ENCODE assay signal across 1 cellular context in genomic region chr12:106139422-106140141, GRCh38.
A peak's percentile ranks its signal among the peaks of the same experiment; 100 is the strongest.
TF ChIP-seq lines count a peak whose summit lies in the region.

No MANE protein-coding gene starts in this region.

TF ChIP-seq in A549, 52 proteins besides CTCF, POLR2A, EP300 and RAD21 (continued from another document):
- TF ChIP-seq REST (IDR thresholded peaks at IDR 0.05) (no peak), PBX3 (IDR thresholded peaks at IDR 0.05) (peak; percentile 40; the same call in 1 of the 2 replicates), HMGXB4 (CRISPR knock-in tag; IDR thresholded peaks at IDR 0.05; ENCODE audit: borderline replicate concordance) (0 out of 2 replicates have a peak, but pooled peaks have one; percentile 20), ELK1 (IDR thresholded peaks at IDR 0.05; ENCODE audit: low read depth, low read length) (no peak), HOXB13 (CRISPR knock-in tag; IDR thresholded peaks at IDR 0.05; ENCODE audit: low read depth) (no peak), ATOH8 (CRISPR knock-in tag; IDR thresholded peaks at IDR 0.05; ENCODE audit: low read depth) (no peak), EHF (CRISPR knock-in tag; IDR thresholded peaks at IDR 0.05) (no peak), HES2 (IDR thresholded peaks at IDR 0.05) (no peak), ZC3H11A (IDR thresholded peaks at IDR 0.05) (no peak), RNF2 (IDR thresholded peaks at IDR 0.05; ENCODE audit: borderline replicate concordance, low read depth) (no peak), JUN (IDR thresholded peaks at IDR 0.05) (peak; percentile 51 to 74; a peak in 2 of 5 replicates), CHD4 (IDR thresholded peaks at IDR 0.05; ENCODE audit: borderline replicate concordance) (no peak), TP53 (CRISPR knock-in tag; IDR thresholded peaks at IDR 0.05) (peak; percentile 77), KDM1A (IDR thresholded peaks at IDR 0.05; ENCODE audit: low read depth) (no peak), RCOR1 (IDR thresholded peaks at IDR 0.05; ENCODE audit: low read depth, low read length) (no peak), SMC3 (IDR thresholded peaks at IDR 0.05) (no peak; the same call in 2 of the 3 replicates), HOXA7 (CRISPR knock-in tag; IDR thresholded peaks at IDR 0.05) (peak; percentile 44; the same call in 1 of the 2 replicates), E2F6 (IDR thresholded peaks at IDR 0.05; ENCODE audit: borderline replicate concordance, low read depth) (peak; percentile 33; the same call in 1 of the 2 replicates), CBX2 (IDR thresholded peaks at IDR 0.05; ENCODE audit: borderline replicate concordance, low read depth) (no peak), NFE2L2 (conservative IDR thresholded peaks at IDR 0.05; ENCODE audit: low read length) (no peak), BHLHE40 (IDR thresholded peaks at IDR 0.05; ENCODE audit: low read depth, low read length) (no peak), RFX5 (IDR thresholded peaks at IDR 0.05) (no peak), CEBPB (IDR thresholded peaks at IDR 0.05) (no peak), JUNB (IDR thresholded peaks at IDR 0.05) (peak; percentile 57), GATA3 (IDR thresholded peaks at IDR 0.05; ENCODE audit: borderline replicate concordance) (peak; percentile 42; the same call in 1 of the 2 replicates), KDM5A (IDR thresholded peaks at IDR 0.05) (no peak), FOSB (CRISPR knock-in tag; IDR thresholded peaks at IDR 0.05) (no peak), MAZ (IDR thresholded peaks at IDR 0.05; ENCODE audit: borderline replicate concordance, low read depth, low read length) (no peak), PHF8 (IDR thresholded peaks at IDR 0.05; ENCODE audit: borderline replicate concordance, low read depth) (no peak; the same call in none of the 2 replicates), MAFK (IDR thresholded peaks at IDR 0.05; ENCODE audit: partially characterized antibody) (no peak), HOXB5 (CRISPR knock-in tag; IDR thresholded peaks at IDR 0.05) (no peak), HEYL (CRISPR knock-in tag; IDR thresholded peaks at IDR 0.05) (no peak), CBX8 (IDR thresholded peaks at IDR 0.05) (no peak), MYC (IDR thresholded peaks at IDR 0.05; ENCODE audit: borderline replicate concordance, low read length) (no peak), USF2 (IDR thresholded peaks at IDR 0.05) (no peak), CHD2 (IDR thresholded peaks at IDR 0.05; ENCODE audit: low read length, partially characterized antibody) (no peak), FOXS1 (CRISPR knock-in tag; IDR thresholded peaks at IDR 0.05) (no peak), MAX (IDR thresholded peaks at IDR 0.05) (peak; percentile 41), ZFP36 (IDR thresholded peaks at IDR 0.05; ENCODE audit: borderline replicate concordance, partially characterized antibody) (no peak), TFCP2L1 (CRISPR knock-in tag; IDR thresholded peaks at IDR 0.05) (peak; percentile 28; the same call in 1 of the 2 replicates), BCL3 (IDR thresholded peaks at IDR 0.05) (peak; percentile 38; the same call in 1 of the 3 replicates), POLR2AphosphoS2 (conservative IDR thresholded peaks at IDR 0.05; ENCODE audit: low read length) (no peak), NR3C1 (IDR thresholded peaks at IDR 0.05) (no peak)
